In genomic region chr1:181347495-181348390, GRCh38 we compare ENCODE assay signal across 17 cellular contexts.
"Had no signal": no experiment of that assay in that cellular context is flagged by ENCODE, and none has a peak within 500 bp of the region (broad histone marks: within the 10 kb centered on the region; RNA-seq: fewer than 3 reads in every experiment).

No MANE protein-coding gene starts in this region.

- FAIRE-seq: kidney had no signal

- H3K4me1 ChIP-seq: adrenal gland, esophagus muscularis mucosa, left ventricle myocardium inferior, sigmoid colon, spleen had no signal

- H3K9ac ChIP-seq: SK-N-SH had no signal

- H3K4me2 ChIP-seq: SK-N-SH had no signal

- DNase-seq: activated CD4-positive, alpha-beta T cell treated with anti-CD3 and anti-CD28 coated beads, Interleukin-2, amount 50 U/mL, for 48 hours; activated naive CD4-positive, alpha-beta T cell treated with anti-CD3 and anti-CD28 coated beads, Interleukin-2, amount 10 ng/mL, durations not matched to agents 7 days and 5 days; hippocampal formation; kidney; left ventricle myocardium inferior; mesenchymal stem cell; occipital lobe; sigmoid colon; SK-N-SH; spleen; stimulated activated naive B cell treated with anti-CD40 and anti-IgM and Interleukin-4, amounts not matched to agents 10 μg/mL and 1 μg/mL and 100 μg/mL, for 72 hours; T-cell; T-helper 9 cell; trophoblast cell had no signal

- H3K27ac ChIP-seq: adrenal gland, cardiac muscle cell, esophagus muscularis mucosa, left ventricle myocardium inferior, sigmoid colon, spleen had no signal

- H3K27me3 ChIP-seq: adrenal gland, cardiac muscle cell, esophagus muscularis mucosa, sigmoid colon had no signal

- H3K4me3 ChIP-seq: adrenal gland, cardiac muscle cell, esophagus muscularis mucosa, left ventricle myocardium inferior, sigmoid colon, spleen had no signal

- H3K36me3 ChIP-seq: adrenal gland, cardiac muscle cell, esophagus muscularis mucosa, left ventricle myocardium inferior, sigmoid colon, spleen had no signal

- H3K9me3 ChIP-seq: adrenal gland, esophagus muscularis mucosa, left ventricle myocardium inferior, sigmoid colon, SK-N-SH, spleen had no signal
